ENCODE assay signal across 1 cellular context in genomic region chr20:43034981-43035724, GRCh38.
A peak's percentile ranks its signal among the peaks of the same experiment; 100 is the strongest.
TF ChIP-seq lines count a peak whose summit lies in the region.

No MANE protein-coding gene starts in this region.

TF ChIP-seq in HepG2, 621 proteins besides CTCF, POLR2A, EP300 and RAD21 (continued from another document):
- TF ChIP-seq ZBTB40 (IDR thresholded peaks at IDR 0.05), result peak; percentile 62; the same call in 1 of the 2 replicates
- peak; percentile 99 for TF ChIP-seq ZBTB40 (CRISPR knock-in tag; IDR thresholded peaks at IDR 0.05)
- peak; percentile 63; the same call in 1 of the 2 replicates for TF ChIP-seq AHDC1 (CRISPR knock-in tag; IDR thresholded peaks at IDR 0.05; ENCODE audit: borderline replicate concordance)
- TF ChIP-seq ELF3 (CRISPR knock-in tag; IDR thresholded peaks at IDR 0.05), result peak; percentile 93
- no peak for TF ChIP-seq RBM22 (optimal IDR thresholded peaks at IDR 0.05; ENCODE audit: low read length)
- no peak for TF ChIP-seq ZBTB7A (CRISPR knock-in tag; IDR thresholded peaks at IDR 0.05)
- TF ChIP-seq HNF4A (CRISPR knock-in tag; IDR thresholded peaks at IDR 0.05), result peak; percentile 18; the same call in 1 of the 2 replicates
- peak; percentile 39 for TF ChIP-seq SAP130 (CRISPR knock-in tag; IDR thresholded peaks at IDR 0.05; ENCODE audit: low read depth)
- TF ChIP-seq MED1 (CRISPR knock-in tag; IDR thresholded peaks at IDR 0.05), result peak; percentile 35; the same call in 1 of the 2 replicates
- TF ChIP-seq FOSL2 (CRISPR knock-in tag; IDR thresholded peaks at IDR 0.05), result peak; percentile 74
- TF ChIP-seq IKZF5 (CRISPR knock-in tag; IDR thresholded peaks at IDR 0.05), result 0 out of 2 replicates have a peak, but pooled peaks have one; percentile 26
- TF ChIP-seq CEBPG (CRISPR knock-in tag; IDR thresholded peaks at IDR 0.05), result peak; percentile 58
- TF ChIP-seq ZNF501 (CRISPR knock-in tag; IDR thresholded peaks at IDR 0.05), result 0 out of 2 replicates have a peak, but pooled peaks have one; percentile 22
- TF ChIP-seq PAXIP1 (CRISPR knock-in tag; conservative IDR thresholded peaks at IDR 0.05), result peak; percentile 38
- peak; percentile 67 for TF ChIP-seq CEBPB (IDR thresholded peaks at IDR 0.05; ENCODE audit: borderline replicate concordance, low read depth, low read length)
- TF ChIP-seq FOXP1 (IDR thresholded peaks at IDR 0.05), result no peak
- peak; percentile 29; the same call in 1 of the 2 replicates for TF ChIP-seq FOXP1 (CRISPR knock-in tag; IDR thresholded peaks at IDR 0.05)
- TF ChIP-seq GABPA (IDR thresholded peaks at IDR 0.05; ENCODE audit: low read depth, low read length), result no peak
- peak; percentile 28; the same call in 1 of the 2 replicates for TF ChIP-seq GABPA (CRISPR knock-in tag; IDR thresholded peaks at IDR 0.05; ENCODE audit: low read depth)
TF ChIP-seq in HepG2: peak in this region for 21.
